ENCODE assay signal across 2 cellular contexts in genomic region chr6:30076333-30076732, GRCh38.
TF ChIP-seq lines count a peak whose summit lies in the region.

No MANE protein-coding gene starts in this region.

TF ChIP-seq in SK-N-SH, 30 proteins besides CTCF, POLR2A, EP300 and RAD21:
- TF ChIP-seq SIN3A (IDR thresholded peaks at IDR 0.05; ENCODE audit: borderline replicate concordance, low read depth, low read length), result no peak

TF ChIP-seq in SK-N-SH treated with all-trans-retinoic acid at 6 μM for 48 hours, 23 proteins besides CTCF, POLR2A, EP300 and RAD21 (continued from another document):
- TF ChIP-seq ISL1 (CRISPR knock-in tag; IDR thresholded peaks at IDR 0.05) (no peak), ZFP30 (CRISPR knock-in tag; IDR thresholded peaks at IDR 0.05) (no peak), CREB5 (CRISPR knock-in tag; IDR thresholded peaks at IDR 0.05; ENCODE audit: low read depth) (no peak), PPARA (CRISPR knock-in tag; IDR thresholded peaks at IDR 0.05; ENCODE audit: borderline replicate concordance) (no peak), ZNF8 (CRISPR knock-in tag; IDR thresholded peaks at IDR 0.05) (no peak), BACH2 (CRISPR knock-in tag; IDR thresholded peaks at IDR 0.05; ENCODE audit: borderline replicate concordance) (no peak), OSR1 (CRISPR knock-in tag; IDR thresholded peaks at IDR 0.05) (no peak), TSHZ2 (CRISPR knock-in tag; IDR thresholded peaks at IDR 0.05) (no peak), CSRNP3 (CRISPR knock-in tag; IDR thresholded peaks at IDR 0.05) (no peak), TOX (CRISPR knock-in tag; IDR thresholded peaks at IDR 0.05; ENCODE audit: borderline replicate concordance) (no peak), POU6F1 (CRISPR knock-in tag; IDR thresholded peaks at IDR 0.05; ENCODE audit: borderline replicate concordance, low read depth) (no peak), ZNF70 (CRISPR knock-in tag; IDR thresholded peaks at IDR 0.05) (no peak), ESRRG (CRISPR knock-in tag; IDR thresholded peaks at IDR 0.05) (no peak), PATZ1 (CRISPR knock-in tag; IDR thresholded peaks at IDR 0.05; ENCODE audit: borderline replicate concordance) (no peak), ZC3H10 (CRISPR knock-in tag; IDR thresholded peaks at IDR 0.05) (no peak), SNAI2 (CRISPR knock-in tag; IDR thresholded peaks at IDR 0.05) (no peak), GLIS3 (CRISPR knock-in tag; IDR thresholded peaks at IDR 0.05) (no peak), TCF4 (CRISPR knock-in tag; IDR thresholded peaks at IDR 0.05; ENCODE audit: borderline replicate concordance) (no peak)
